ENCODE assay signal across 5 cellular contexts in the genomic region with DNA sequence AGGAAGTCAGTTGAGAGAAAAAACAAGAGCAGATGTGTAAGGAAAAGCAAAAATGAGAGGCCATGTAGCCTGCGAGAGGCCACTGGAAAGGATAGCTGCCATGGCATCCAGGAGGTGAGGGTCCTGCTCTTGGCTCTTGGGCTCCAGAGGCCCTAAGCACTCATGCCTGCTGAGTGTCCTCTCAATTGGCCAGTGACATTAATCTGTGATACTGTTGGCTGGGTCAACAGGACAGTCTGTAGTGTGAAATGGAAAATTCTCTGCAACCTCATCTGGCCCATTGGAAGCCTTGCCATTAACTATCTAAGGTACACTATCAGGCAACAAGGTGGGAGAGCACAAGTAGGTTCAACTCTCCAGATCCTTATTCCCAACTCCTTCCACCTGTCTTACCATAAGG.
"Had no signal": no experiment of that assay in that cellular context is flagged by ENCODE, and none has a peak within 500 bp of the region (broad histone marks: within the 10 kb centered on the region; RNA-seq: fewer than 3 reads in every experiment).

No MANE protein-coding gene starts in this region.

- ATAC-seq: HepG2, K562 had no signal

- H3K27ac ChIP-seq: HL-60 had no signal

- H3K4me3 ChIP-seq: K562 had no signal

- DNase-seq: IMR-90, KBM-7 had no signal
